14 cellular contexts compared by ENCODE assay signal in the genomic region with DNA sequence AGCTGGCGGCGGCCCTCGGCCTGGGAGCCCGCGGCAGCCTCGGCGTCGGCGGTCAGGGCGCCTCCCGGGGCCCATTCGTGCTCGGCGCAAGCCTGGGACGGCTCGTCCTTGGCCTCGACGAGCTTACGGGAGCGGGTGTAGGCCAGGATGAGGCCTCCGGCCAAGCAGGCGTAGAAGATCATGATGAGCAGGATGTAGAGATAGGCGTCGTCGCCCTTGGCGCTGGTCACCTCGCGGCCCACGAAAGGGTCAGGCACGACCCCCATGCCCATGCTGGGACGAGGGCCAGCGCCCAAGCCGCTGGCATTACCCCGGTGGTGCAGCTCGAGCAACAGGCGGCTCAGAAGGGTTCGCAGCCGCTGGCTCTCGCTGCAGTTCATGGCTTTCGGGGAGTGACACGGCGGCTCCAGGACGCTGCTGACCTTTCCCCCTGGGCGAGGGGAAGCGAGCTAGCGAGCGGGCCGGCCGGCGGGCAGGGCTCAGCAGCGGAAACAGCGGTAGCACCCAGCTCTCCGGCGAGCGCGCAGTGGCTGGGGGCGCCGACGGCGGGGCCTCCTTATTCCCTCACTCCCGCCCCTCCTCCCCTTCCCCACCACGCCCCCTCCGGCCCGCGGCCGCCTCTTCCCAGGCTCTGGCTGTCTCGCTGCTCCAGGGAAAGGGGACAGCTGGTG. TPM values are rescaled to one million over a fixed set of nuclear protein-coding genes. Genes with fewer than 3 reads are reported as not detected.
DNase-seq lines count a peak whose midpoint lies in the region; ATAC-seq and TF ChIP-seq lines count a peak whose summit lies in the region.
"Had no signal": no experiment of that assay in that cellular context is flagged by ENCODE, and none has a peak within 500 bp of the region (broad histone marks: within the 10 kb centered on the region; RNA-seq: fewer than 3 reads in every experiment).

A gene with protein sequence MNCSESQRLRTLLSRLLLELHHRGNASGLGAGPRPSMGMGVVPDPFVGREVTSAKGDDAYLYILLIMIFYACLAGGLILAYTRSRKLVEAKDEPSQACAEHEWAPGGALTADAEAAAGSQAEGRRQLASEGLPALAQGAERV (minus strand): TSS at position 532 of the 671 bp plus-strand sequence. CDS start 152 bp downstream, at position 380.

- no peak within 1 kb of the TSS for H3K9ac ChIP-seq in neuronal stem cell (ENCODE audit: low read depth, low read length, poor library complexity)

- H3K4me1 ChIP-seq in left ventricle myocardium inferior, result no peaks in the 10 kb centered on the region
- H3K4me1 ChIP-seq in neuronal stem cell (ENCODE audit: control insufficient read depth in 2 of 2, insufficient read depth in 1 of 2, low read depth in 1 of 2, low read length in 2 of 2), result peaks cover 0 to 6% of the 10 kb centered on the region in 2 donors

- no peak within 1 kb of the TSS for H2BK120ac ChIP-seq in neuronal stem cell (ENCODE audit: low read depth, low read length)

- no peak for DNase-seq in BJ (ENCODE audit: low read depth)
- DNase-seq in WTC11 (ENCODE audit: low spot score), result peak; percentile 70
- DNase-seq in left ventricle myocardium inferior, result no peak
- DNase-seq in neuronal stem cell (ENCODE audit: low spot score), result peak; percentile 53
- no peak for DNase-seq in activated T-cell treated with anti-CD3 and anti-CD28 coated beads, Interleukin-2, amount 50 U/mL, for 1 hour
- DNase-seq in NCI-H2107 (lab: John Stamatoyannopoulos, UW), result no peak
- DNase-seq in hippocampal formation (lab: John Stamatoyannopoulos, UW), result no peak
- DNase-seq: activated T-cell treated with anti-CD3 and anti-CD28 coated beads, Interleukin-2, amount 50 U/mL, for 48 hours; cerebellar nuclear complex; Karpas-422 had no signal

- H3K23ac ChIP-seq in neuronal stem cell (ENCODE audit: low read depth, low read length, poor library complexity), result no peak within 1 kb of the TSS

- H3K9me3 ChIP-seq in left ventricle myocardium inferior (replicated peaks), result no peaks in the 10 kb centered on the region
- H3K9me3 ChIP-seq in neuronal stem cell (replicated peaks in 1 of 2; ENCODE audit: control insufficient read depth in 2 of 2, insufficient read depth in 1 of 2, low read depth in 1 of 2, low read length in 2 of 2), result no peaks in the 10 kb centered on the region
- H3K9me3 ChIP-seq: gastroesophageal sphincter, mucosa of descending colon had no signal

- H3K4me2 ChIP-seq in neuronal stem cell (ENCODE audit: insufficient read depth, low read length, poor library complexity, severe bottlenecking), result peak within 1 kb of the TSS; percentile 49

- H3K36me3 ChIP-seq in BJ (ENCODE audit: control insufficient read depth, insufficient read depth, low read length) (no peaks in the 10 kb centered on the region), left ventricle myocardium inferior (no peaks in the 10 kb centered on the region), neuronal stem cell (replicated peaks in 1 of 2; ENCODE audit: control insufficient read depth in 2 of 2, insufficient read depth in 2 of 2, low read length in 2 of 2) (no peaks in the 10 kb centered on the region)
- H3K36me3 ChIP-seq: gastroesophageal sphincter had no signal

- no peak within 1 kb of the TSS for H3K4ac ChIP-seq in neuronal stem cell (ENCODE audit: low read length)

- H3K18ac ChIP-seq in neuronal stem cell (ENCODE audit: low read length), result peak within 1 kb of the TSS; percentile 89

- H3K4me3 ChIP-seq in BJ (ENCODE audit: low read depth, low read length) (peak within 1 kb of the TSS; percentile 18; the same call in 1 of the 2 replicates), left ventricle myocardium inferior (peak within 1 kb of the TSS; percentile 47), neuronal stem cell (ENCODE audit: low read length in 2 of 2) (peak within 1 kb of the TSS in 1 of 2 donors; percentile 34)
- H3K4me3 ChIP-seq: mucosa of descending colon had no signal

- peak; percentile 87 for ATAC-seq in WTC11
- no peak for ATAC-seq in GM21717 (IDR thresholded peaks at IDR 0.05; ENCODE audit: unreplicated experiment)
- ATAC-seq: gastroesophageal sphincter, mucosa of descending colon had no signal

- H2BK5ac ChIP-seq in neuronal stem cell (ENCODE audit: low read length), result no peak within 1 kb of the TSS

- CTCF ChIA-PET in BJ (lab: Yijun Ruan, JAX) (interaction anchor here (0.8 kb wide), 1 partner anchor 10 kb away, joined by 3 read pairs; no protein-coding TSS in a partner anchor), WTC11 (lab: Charles Lee) (interaction anchor here (0.5 to 2.5 kb wide), 12 partner anchors 10 to 925 kb away, joined by 3 to 29 read pairs (median 4); a partner anchor contains a TSS)

- WGBS in neuronal stem cell (ENCODE audit: extremely low coverage in 2 of 2, insufficient read length in 2 of 2, insufficient replicate concordance in 1 of 2), 2 donors, result no CpG with 5 or more reads among the region's 67 CpGs

- H3K14ac ChIP-seq in neuronal stem cell (ENCODE audit: low read length), result no peak within 1 kb of the TSS

- H2BK12ac ChIP-seq in neuronal stem cell (ENCODE audit: low read length), result peak within 1 kb of the TSS; percentile 73

- peak within 1 kb of the TSS; percentile 19 for H2AK5ac ChIP-seq in neuronal stem cell (ENCODE audit: low read depth, low read length)

- peaks cover 6% of the 10 kb centered on the region; the same call in 1 of the 2 replicates for H3K36me3 Mint-ChIP-seq in WTC11

- H3K27ac ChIP-seq in left ventricle myocardium inferior (replicated peaks) (no peak within 1 kb of the TSS), neuronal stem cell (replicated peaks; ENCODE audit: low read length) (no peak within 1 kb of the TSS)
- H3K27ac ChIP-seq: gastroesophageal sphincter had no signal

- H2AFZ ChIP-seq in neuronal stem cell (ENCODE audit: low read length), result peak within 1 kb of the TSS; percentile 38

- peak within 1 kb of the TSS; percentile 67 for H2BK15ac ChIP-seq in neuronal stem cell (ENCODE audit: low read length)

- H3K27me3 ChIP-seq in BJ (ENCODE audit: control insufficient read depth, insufficient read depth, low read length) (no peaks in the 10 kb centered on the region), left ventricle myocardium inferior (ENCODE audit: low read depth) (no peaks in the 10 kb centered on the region), neuronal stem cell (ENCODE audit: control insufficient read depth in 3 of 3, insufficient read depth in 3 of 3, low read depth in 1 of 3, low read length in 3 of 3) (no peaks in the 10 kb centered on the region)
- H3K27me3 ChIP-seq: gastroesophageal sphincter had no signal

- intact Hi-C loops in left ventricle myocardium inferior (cut with micrococcal nuclease), result no loop called here

- H3K79me1 ChIP-seq in neuronal stem cell (ENCODE audit: low read depth, low read length), result no peaks in the 10 kb centered on the region

- H4K8ac ChIP-seq in neuronal stem cell (ENCODE audit: low read depth, low read length), result no peak within 1 kb of the TSS

- peaks cover 7% of the 10 kb centered on the region for H3K4me1 Mint-ChIP-seq in WTC11

- H3K4me3 Mint-ChIP-seq in WTC11, result peak within 1 kb of the TSS; percentile 49

- peaks cover 5% of the 10 kb centered on the region for H3K9me3 Mint-ChIP-seq in WTC11

- H4K91ac ChIP-seq in neuronal stem cell (ENCODE audit: low read depth, low read length, poor library complexity), result no peak within 1 kb of the TSS

- peaks cover 18% of the 10 kb centered on the region for H3K27me3 Mint-ChIP-seq in WTC11 (ENCODE audit: low read depth)

- TF ChIP-seq CTCF in BJ (IDR thresholded peaks at IDR 0.05; ENCODE audit: insufficient read depth, low read depth, low read length) (no peak), WTC11 (IDR thresholded peaks at IDR 0.05) (no peak), left ventricle myocardium inferior (IDR thresholded peaks at IDR 0.05; ENCODE audit: borderline replicate concordance) (no peak)

- POLR2A ChIA-PET in BJ (lab: Charles Lee) (interaction anchor here (1.2 kb wide), 1 partner anchor 11 kb away, joined by 3 read pairs; no protein-coding TSS in a partner anchor), WTC11 (lab: Charles Lee) (interaction anchor here (1.2 kb wide), 1 partner anchor 88 kb away, joined by 10 read pairs; a partner anchor contains a TSS)

- no peak within 1 kb of the TSS for H3K27ac Mint-ChIP-seq in WTC11

TF ChIP-seq in WTC11, 78 proteins besides CTCF, POLR2A, EP300 and RAD21:
- TF ChIP-seq SOX15 (CRISPR knock-in tag; IDR thresholded peaks at IDR 0.05) (no peak), ZNF317 (CRISPR knock-in tag; IDR thresholded peaks at IDR 0.05; ENCODE audit: borderline replicate concordance, low read depth) (no peak), SMAD3 (CRISPR knock-in tag; IDR thresholded peaks at IDR 0.05; ENCODE audit: borderline replicate concordance) (no peak), ZNF416 (CRISPR knock-in tag; IDR thresholded peaks at IDR 0.05) (no peak), ETV6 (CRISPR knock-in tag; IDR thresholded peaks at IDR 0.05) (no peak)
- TF ChIP-seq, protein P1, sequence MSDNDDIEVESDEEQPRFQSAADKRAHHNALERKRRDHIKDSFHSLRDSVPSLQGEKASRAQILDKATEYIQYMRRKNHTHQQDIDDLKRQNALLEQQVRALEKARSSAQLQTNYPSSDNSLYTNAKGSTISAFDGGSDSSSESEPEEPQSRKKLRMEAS (CRISPR knock-in tag; IDR thresholded peaks at IDR 0.05), result peak; percentile 53; the same call in 1 of the 2 replicates

RNA-seq across cellular contexts. Expression of the gene that starts here (rescaled TPM):
- 0.06 and 0.32 TPM in 2 replicates for polyA plus RNA-seq in BJ (2011; rRNA removed)
- 0.33 and 0.41 TPM in 2 replicates for polyA minus RNA-seq in BJ (2011; rRNA and poly(A)+ RNA removed)
- total RNA-seq in WTC11 (2021) (2.2 to 3.4 TPM (median 2.7 TPM) in 3 replicates), left ventricle myocardium inferior (not detected)
- 8.2 TPM for polyA plus RNA-seq in neuronal stem cell (2013, experiment 1 of 2)
- 8.4 TPM for polyA plus RNA-seq in neuronal stem cell (2013, experiment 2 of 2)
- total RNA-seq: G401, mucosa of descending colon had no signal

Comparison
In these comparisons a context has a peak if more than half of its experiments do, and no peak if none do; other contexts are left out.
1. DNase-seq: peak in WTC11 (single experiment) and neuronal stem cell (single experiment); none in BJ (single experiment), left ventricle myocardium inferior (single experiment), activated T-cell treated with anti-CD3 and anti-CD28 coated beads, Interleukin-2, amount 50 U/mL, for 1 hour (single experiment), NCI-H2107 (single experiment) and hippocampal formation (0 of 2).